In genomic region chr4:142516686-142517145, GRCh38 we compare ENCODE assay signal across 14 cellular contexts.
DNase-seq lines count a peak whose midpoint lies in the region; ATAC-seq, FAIRE-seq and TF ChIP-seq lines count a peak whose summit lies in the region.
"Had no signal": no experiment of that assay in that cellular context is flagged by ENCODE, and none has a peak within 500 bp of the region (broad histone marks: within the 10 kb centered on the region; RNA-seq: fewer than 3 reads in every experiment).

No MANE protein-coding gene starts in this region.

- peaks cover 0 to 6% of the 10 kb centered on the region in 2 donors for H3K4me1 ChIP-seq in right atrium auricular region
- H3K4me1 ChIP-seq in keratinocyte (ENCODE audit: control insufficient read depth, extremely low read depth, insufficient read depth, low read length), result peaks cover 27% of the 10 kb centered on the region

- ATAC-seq in Right ventricle myocardium superior (ENCODE audit: poor library complexity) (peak; percentile 94), GM21576 (IDR thresholded peaks at IDR 0.05; ENCODE audit: unreplicated experiment) (no peak)
- ATAC-seq: effector memory CD8-positive, alpha-beta T cell had no signal

- peak overlapping the region; percentile 11 for H2AFZ ChIP-seq in keratinocyte (ENCODE audit: control insufficient read depth, low read length)

- peak overlapping the region; percentile 68 for H3K4me2 ChIP-seq in keratinocyte (ENCODE audit: control insufficient read depth, extremely low read depth, insufficient read depth, low read depth, low read length)
- H3K4me2 ChIP-seq: smooth muscle cell had no signal

- H3K27ac ChIP-seq in right atrium auricular region (no peak overlapping the region), keratinocyte (ENCODE audit: control insufficient read depth, insufficient read depth, low read length) (peak overlapping the region; percentile 50)
- H3K27ac ChIP-seq: SK-N-MC had no signal

- TF ChIP-seq CTCF in right atrium auricular region (IDR thresholded peaks at IDR 0.05) (no peak), epithelial cell of esophagus (IDR thresholded peaks at IDR 0.05; ENCODE audit: insufficient read depth, low read depth, low read length, missing control alignments) (no peak), keratinocyte (optimal IDR thresholded peaks at IDR 0.05 in 1 of 3, IDR thresholded peaks at IDR 0.05 in 1 of 3, conservative IDR thresholded peaks at IDR 0.05 in 1 of 3; ENCODE audit: extremely low read depth in 1 of 3, insufficient read depth in 2 of 3, low read length in 3 of 3) (no peak)

- H3K36me3 ChIP-seq in right atrium auricular region, result no peaks in the 10 kb centered on the region
- no peaks in the 10 kb centered on the region for H3K36me3 ChIP-seq in keratinocyte (ENCODE audit: control insufficient read depth in 2 of 2, extremely low read depth in 1 of 2, insufficient read depth in 2 of 2, low read length in 2 of 2)

- H3K27me3 ChIP-seq in right atrium auricular region (no peaks in the 10 kb centered on the region), keratinocyte (ENCODE audit: control insufficient read depth, extremely low read depth, insufficient read depth, low read length) (no peaks in the 10 kb centered on the region)

- H3K79me2 ChIP-seq in keratinocyte (ENCODE audit: control insufficient read depth, insufficient read depth, low read length), result no peaks in the 10 kb centered on the region

- H3K9ac ChIP-seq in keratinocyte (ENCODE audit: control insufficient read depth, extremely low read depth, insufficient read depth, low read length), result no peak overlapping the region

- H3K9me1 ChIP-seq in keratinocyte (ENCODE audit: control insufficient read depth, extremely low read depth, insufficient read depth, low read length), result no peaks in the 10 kb centered on the region

- H3K9me3 ChIP-seq in right atrium auricular region (no peaks in the 10 kb centered on the region), keratinocyte (ENCODE audit: control insufficient read depth, low read depth, low read length) (no peaks in the 10 kb centered on the region)

- DNase-seq in Right ventricle myocardium superior (no peak), right atrium auricular region (ENCODE audit: low spot score) (no peak), epithelial cell of esophagus (ENCODE audit: low read depth) (peak; percentile 54), keratinocyte (ENCODE audit: low read depth, low spot score) (no peak), NCI-H2107 treated with DMSO at 0.1 percent for 48 hours (lab: John Stamatoyannopoulos, UW; ENCODE audit: unreplicated experiment) (no peak)
- no peak for DNase-seq in activated CD4-positive, CD25-positive, alpha-beta regulatory T cell (lab: John Stamatoyannopoulos, UW)
- DNase-seq in activated naive CD4-positive, alpha-beta T cell (lab: John Stamatoyannopoulos, UW), result no peak
- DNase-seq: activated CD8-positive, alpha-beta memory T cell treated with anti-CD3 and anti-CD28 coated beads for 24 hours; activated gamma-delta T cell; effector memory CD8-positive, alpha-beta T cell had no signal

- FAIRE-seq in keratinocyte (lab: Jason Lieb, UNC), result peak; percentile 65
- FAIRE-seq: D721Med had no signal

- no peak overlapping the region for H3K4me3 ChIP-seq in right atrium auricular region
- no peak overlapping the region for H3K4me3 ChIP-seq in epithelial cell of esophagus (ENCODE audit: low read length)
- H3K4me3 ChIP-seq in keratinocyte (ENCODE audit: control insufficient read depth in 2 of 3, extremely low read depth in 1 of 3, insufficient read depth in 2 of 3, low read depth in 1 of 3, low read length in 3 of 3), result no peak overlapping the region
- H3K4me3 ChIP-seq: SK-N-MC, smooth muscle cell had no signal

- dilution Hi-C loops in keratinocyte (cut with MboI; ENCODE audit: extremely low pct_ligation_motif_present, low sequenced_read_pairs), result no loop called here

- H4K20me1 ChIP-seq in keratinocyte (ENCODE audit: control insufficient read depth, extremely low read depth, insufficient read depth, low read length), result no peaks in the 10 kb centered on the region

- intact Hi-C loops in Right ventricle myocardium superior (cut with DNase I), result no loop called here
